8 cellular contexts compared by ENCODE assay signal in the genomic region with DNA sequence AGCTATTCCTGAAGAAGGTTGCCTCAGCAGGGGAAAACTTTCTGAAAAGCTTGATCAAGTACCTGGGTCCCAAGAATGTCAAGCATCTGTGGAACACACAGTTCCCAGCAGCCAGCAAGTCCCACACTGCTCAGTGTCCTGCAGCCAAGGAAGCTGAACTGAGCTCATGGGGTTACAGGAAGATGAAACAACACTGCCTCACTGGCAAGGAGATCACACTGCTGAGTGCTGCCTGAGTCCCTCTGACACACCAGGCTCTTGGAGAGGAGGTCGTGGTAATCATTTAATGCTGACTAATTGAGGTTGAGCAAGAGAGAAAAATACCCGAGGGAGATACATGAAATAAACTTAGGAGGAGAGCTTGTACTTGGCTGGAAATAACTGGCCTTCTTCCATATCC.
DNase-seq lines count a peak whose midpoint lies in the region; ATAC-seq and TF ChIP-seq lines count a peak whose summit lies in the region.

No MANE protein-coding gene starts in this region.

- TF ChIP-seq CTCF in activated CD8-positive, alpha-beta T cell treated with anti-CD3 and anti-CD28 coated beads for 36 hours (IDR thresholded peaks at IDR 0.05): no peak
- peak in 1 of 12 donors; percentile 35 for TF ChIP-seq CTCF in heart left ventricle (IDR thresholded peaks at IDR 0.05)

- TF ChIP-seq POLR2A in heart left ventricle (IDR thresholded peaks at IDR 0.05): no peak

- no peak for DNase-seq in activated T-cell treated with anti-CD3 and anti-CD28 coated beads, Interleukin-2, amount 50 U/mL, for 4 hours
- no peak for DNase-seq in activated T-cell treated with anti-CD3 and anti-CD28 coated beads, Interleukin-2, amount 50 U/mL, for 1 hour
- DNase-seq in activated CD8-positive, alpha-beta T cell treated with anti-CD3 and anti-CD28 coated beads for 36 hours: peak; percentile 26
- peak; percentile 64 to 89 (median 75) for DNase-seq in heart left ventricle
- peak; percentile 60 for DNase-seq in pulmonary artery endothelial cell (ENCODE audit: low read depth, low spot score)
- DNase-seq in HPDE6-E6E7 (ENCODE audit: extremely low spot score): no peak

- POLR2A ChIA-PET in activated CD8-positive, alpha-beta T cell treated with anti-CD3 and anti-CD28 coated beads for 36 hours (lab: Charles Lee): no interaction called here

- no peaks in the 10 kb centered on the region for H3K27me3 ChIP-seq in heart left ventricle

- H3K36me3 Mint-ChIP-seq in activated T-cell treated with anti-CD3 and anti-CD28 coated beads, Interleukin-2, amount 50 U/mL, for 4 hours (ENCODE audit: insufficient read depth): peaks cover 2% of the 10 kb centered on the region
- peaks cover 3% of the 10 kb centered on the region for H3K36me3 Mint-ChIP-seq in activated CD8-positive, alpha-beta T cell treated with anti-CD3 and anti-CD28 coated beads for 36 hours (ENCODE audit: low read depth)
- no peaks in the 10 kb centered on the region for H3K36me3 Mint-ChIP-seq in stimulated activated memory B cell treated with anti-CD40 and anti-IgM and Interleukin-4, amounts not matched to agents 10 μg/mL and 1 μg/mL and 100 μg/mL, for 72 hours

- peak overlapping the region; percentile 53 to 86 (median 76) for H3K27ac ChIP-seq in heart left ventricle

- no peaks in the 10 kb centered on the region for H3K27me3 Mint-ChIP-seq in activated T-cell treated with anti-CD3 and anti-CD28 coated beads, Interleukin-2, amount 50 U/mL, for 4 hours (ENCODE audit: low read depth)
- no peaks in the 10 kb centered on the region for H3K27me3 Mint-ChIP-seq in activated CD8-positive, alpha-beta T cell treated with anti-CD3 and anti-CD28 coated beads for 36 hours
- H3K27me3 Mint-ChIP-seq in stimulated activated memory B cell treated with anti-CD40 and anti-IgM and Interleukin-4, amounts not matched to agents 10 μg/mL and 1 μg/mL and 100 μg/mL, for 72 hours: no peaks in the 10 kb centered on the region

- 0 to 2% (median 1%) methylated on average over 2 of the region's 2 CpGs for WGBS in heart left ventricle, 4 donors

- CTCF ChIA-PET in activated CD8-positive, alpha-beta T cell treated with anti-CD3 and anti-CD28 coated beads for 36 hours (lab: Charles Lee): interaction anchor here (0.8 to 1.5 kb wide), 3 partner anchors 10 to 68 kb away, joined by 3 read pairs; no protein-coding TSS in a partner anchor

- no peak overlapping the region for H3K27ac Mint-ChIP-seq in activated CD8-positive, alpha-beta T cell treated with anti-CD3 and anti-CD28 coated beads for 36 hours
- no peak overlapping the region for H3K27ac Mint-ChIP-seq in stimulated activated memory B cell treated with anti-CD40 and anti-IgM and Interleukin-4, amounts not matched to agents 10 μg/mL and 1 μg/mL and 100 μg/mL, for 72 hours

- H3K9me3 Mint-ChIP-seq in activated T-cell treated with anti-CD3 and anti-CD28 coated beads, Interleukin-2, amount 50 U/mL, for 4 hours: no peaks in the 10 kb centered on the region
- H3K9me3 Mint-ChIP-seq in activated CD8-positive, alpha-beta T cell treated with anti-CD3 and anti-CD28 coated beads for 36 hours: no peaks in the 10 kb centered on the region
- no peaks in the 10 kb centered on the region for H3K9me3 Mint-ChIP-seq in stimulated activated memory B cell treated with anti-CD40 and anti-IgM and Interleukin-4, amounts not matched to agents 10 μg/mL and 1 μg/mL and 100 μg/mL, for 72 hours

- H3K4me1 ChIP-seq in heart left ventricle: peaks cover 0 to 42% (median 25%) of the 10 kb centered on the region in 12 donors

- no peaks in the 10 kb centered on the region for H3K36me3 ChIP-seq in heart left ventricle

- H3K9me3 ChIP-seq in heart left ventricle: no peaks in the 10 kb centered on the region

- intact Hi-C loops in activated CD8-positive, alpha-beta T cell treated with anti-CD3 and anti-CD28 coated beads for 36 hours (cut with micrococcal nuclease): no loop called here
- intact Hi-C loops in heart left ventricle (cut with DNase I): loop anchor here in 1 of 10 donors (5.0 kb wide), 1 partner anchor 35 kb away; no protein-coding TSS in a partner anchor

- peak; percentile 50 to 65 for ATAC-seq in activated T-cell treated with anti-CD3 and anti-CD28 coated beads, Interleukin-2, amount 50 U/mL, for 4 hours
- ATAC-seq in activated CD8-positive, alpha-beta T cell treated with anti-CD3 and anti-CD28 coated beads for 36 hours: peak; percentile 73
- peak; percentile 97 to 100 (median 98) for ATAC-seq in heart left ventricle
- ATAC-seq in GM19397 (IDR thresholded peaks at IDR 0.05; ENCODE audit: unreplicated experiment): no peak
- no peak for ATAC-seq in stimulated activated memory B cell treated with anti-CD40 and anti-IgM and Interleukin-4, amounts not matched to agents 10 μg/mL and 1 μg/mL and 100 μg/mL, for 72 hours

- H3K4me1 Mint-ChIP-seq in activated T-cell treated with anti-CD3 and anti-CD28 coated beads, Interleukin-2, amount 50 U/mL, for 4 hours (ENCODE audit: low read depth): peaks cover 2% of the 10 kb centered on the region
- peaks cover 2% of the 10 kb centered on the region for H3K4me1 Mint-ChIP-seq in activated CD8-positive, alpha-beta T cell treated with anti-CD3 and anti-CD28 coated beads for 36 hours (ENCODE audit: low read depth)
- peaks cover 6% of the 10 kb centered on the region for H3K4me1 Mint-ChIP-seq in stimulated activated memory B cell treated with anti-CD40 and anti-IgM and Interleukin-4, amounts not matched to agents 10 μg/mL and 1 μg/mL and 100 μg/mL, for 72 hours

- no peak overlapping the region for H3K4me3 Mint-ChIP-seq in activated T-cell treated with anti-CD3 and anti-CD28 coated beads, Interleukin-2, amount 50 U/mL, for 4 hours
- H3K4me3 Mint-ChIP-seq in activated CD8-positive, alpha-beta T cell treated with anti-CD3 and anti-CD28 coated beads for 36 hours: no peak overlapping the region
- no peak overlapping the region for H3K4me3 Mint-ChIP-seq in stimulated activated memory B cell treated with anti-CD40 and anti-IgM and Interleukin-4, amounts not matched to agents 10 μg/mL and 1 μg/mL and 100 μg/mL, for 72 hours

- H3K4me3 ChIP-seq in heart left ventricle: no peak overlapping the region

Comparison
In these comparisons a context has a peak if more than half of its experiments do, and no peak if none do; other contexts are left out.
1. ATAC-seq: peak in activated T-cell treated with anti-CD3 and anti-CD28 coated beads, Interleukin-2, amount 50 U/mL, for 4 hours (2 of 2), activated CD8-positive, alpha-beta T cell treated with anti-CD3 and anti-CD28 coated beads for 36 hours (single experiment) and heart left ventricle (4 of 4); none in GM19397 (single experiment) and stimulated activated memory B cell treated with anti-CD40 and anti-IgM and Interleukin-4, amounts not matched to agents 10 μg/mL and 1 μg/mL and 100 μg/mL, for 72 hours (single experiment).
2. DNase-seq: peak in activated CD8-positive, alpha-beta T cell treated with anti-CD3 and anti-CD28 coated beads for 36 hours (single experiment), heart left ventricle (5 of 5) and pulmonary artery endothelial cell (single experiment); none in activated T-cell treated with anti-CD3 and anti-CD28 coated beads, Interleukin-2, amount 50 U/mL, for 4 hours (single experiment), activated T-cell treated with anti-CD3 and anti-CD28 coated beads, Interleukin-2, amount 50 U/mL, for 1 hour (single experiment) and HPDE6-E6E7 (single experiment).